ENCODE assay signal across 20 cellular contexts in genomic region chr4:3473943-3474335, GRCh38. TPM values are rescaled to one million over a fixed set of nuclear protein-coding genes. Genes with fewer than 3 reads are reported as not detected.
DNase-seq lines count a peak whose midpoint lies in the region; ATAC-seq, FAIRE-seq and TF ChIP-seq lines count a peak whose summit lies in the region.
"Had no signal": no experiment of that assay in that cellular context is flagged by ENCODE, and none has a peak within 500 bp of the region (broad histone marks: within the 10 kb centered on the region; RNA-seq: fewer than 3 reads in every experiment).

No MANE protein-coding gene starts in this region.

- no peak overlapping the region for H2BK15ac ChIP-seq in H9 (ENCODE audit: low read depth, low read length)

- H3K9me3 Mint-ChIP-seq in H9 (no peaks in the 10 kb centered on the region), mesothelial cell of epicardium (no peaks in the 10 kb centered on the region)
- H3K9me3 Mint-ChIP-seq: CD4-positive, CD25-positive, alpha-beta regulatory T cell; CD8-positive, alpha-beta memory T cell had no signal

- H2AFZ ChIP-seq in osteoblast (ENCODE audit: low read length): no peak overlapping the region
- H2AFZ ChIP-seq in H9 (ENCODE audit: low read length): no peak overlapping the region
- H2AFZ ChIP-seq: GM23248 had no signal

- ATAC-seq in right cardiac atrium (no peak), HG02798 (IDR thresholded peaks at IDR 0.05; ENCODE audit: poor library complexity, unreplicated experiment) (no peak)

- no peaks in the 10 kb centered on the region for H3K4me1 ChIP-seq in right cardiac atrium (ENCODE audit: control insufficient read depth, insufficient read depth, low read length)
- peaks cover 0 to 29% of the 10 kb centered on the region in 2 donors for H3K4me1 ChIP-seq in right atrium auricular region
- H3K4me1 ChIP-seq in kidney (ENCODE audit: control insufficient read depth in 1 of 2, insufficient read depth in 1 of 2, low read depth in 1 of 2, low read length in 2 of 2): peaks cover 0 to 1% of the 10 kb centered on the region in 2 donors
- H3K4me1 ChIP-seq in osteoblast (ENCODE audit: insufficient read depth, low read length): no peaks in the 10 kb centered on the region
- no peaks in the 10 kb centered on the region for H3K4me1 ChIP-seq in H9 (ENCODE audit: insufficient read depth, low read length)
- H3K4me1 ChIP-seq: BE2C had no signal

- no peak overlapping the region for H3K9ac ChIP-seq in kidney (ENCODE audit: low read length in 2 of 2)
- no peak overlapping the region for H3K9ac ChIP-seq in H9 (ENCODE audit: extremely low read depth, insufficient read length, low read length)
- H3K9ac ChIP-seq: GM23248 had no signal

- H4K8ac ChIP-seq in H9 (replicated peaks; ENCODE audit: insufficient read length, low read depth, low read length): no peak overlapping the region

- FAIRE-seq in kidney (lab: Jason Lieb, UNC): no peak
- FAIRE-seq: A204.1, D721Med, G401.6, GM12891, H54 had no signal

- no peak overlapping the region for H4K5ac ChIP-seq in H9 (ENCODE audit: insufficient read length, low read depth, low read length)

- H2BK12ac ChIP-seq in H9 (ENCODE audit: insufficient read length, low read depth, low read length): no peak overlapping the region

- H2AK5ac ChIP-seq in H9 (ENCODE audit: insufficient read length, low read length): no peak overlapping the region

- H3K27ac ChIP-seq in right cardiac atrium (ENCODE audit: low read length): no peak overlapping the region
- H3K27ac ChIP-seq in right atrium auricular region: peak overlapping the region in 1 of 2 donors; percentile 77
- no peak overlapping the region for H3K27ac ChIP-seq in kidney (ENCODE audit: low read depth in 2 of 2, low read length in 2 of 2)
- no peak overlapping the region for H3K27ac ChIP-seq in osteoblast (ENCODE audit: low read depth, low read length)
- no peak overlapping the region for H3K27ac ChIP-seq in H9 (ENCODE audit: insufficient read length, low read depth, low read length)
- H3K27ac ChIP-seq: GM23248 had no signal

- H3K4ac ChIP-seq in H9 (ENCODE audit: low read depth, low read length): no peak overlapping the region

- H2BK120ac ChIP-seq in H9 (ENCODE audit: low read depth, low read length, poor library complexity, severe bottlenecking): no peak overlapping the region

- H3K27me3 ChIP-seq in right cardiac atrium (ENCODE audit: control insufficient read depth, insufficient read depth): no peaks in the 10 kb centered on the region
- H3K27me3 ChIP-seq in right atrium auricular region: no peaks in the 10 kb centered on the region
- H3K27me3 ChIP-seq in osteoblast (ENCODE audit: insufficient read depth, low read length): peaks cover 6% of the 10 kb centered on the region
- H3K27me3 ChIP-seq in H9 (ENCODE audit: insufficient read depth, low read length): peaks cover 3% of the 10 kb centered on the region; the same call in 1 of the 2 replicates
- H3K27me3 ChIP-seq: BE2C had no signal

- peaks cover 2 to 7% of the 10 kb centered on the region in 2 experiments; a peak in 2 of 4 replicates for H3K4me1 Mint-ChIP-seq in H9
- H3K4me1 Mint-ChIP-seq in mesothelial cell of epicardium: no peaks in the 10 kb centered on the region
- H3K4me1 Mint-ChIP-seq: CD4-positive, CD25-positive, alpha-beta regulatory T cell; CD8-positive, alpha-beta memory T cell had no signal

- H3K27ac Mint-ChIP-seq in H9 (no peak overlapping the region), mesothelial cell of epicardium (no peak overlapping the region)
- H3K27ac Mint-ChIP-seq: CD4-positive, CD25-positive, alpha-beta regulatory T cell; CD8-positive, alpha-beta memory T cell had no signal

- no peak overlapping the region for H2BK5ac ChIP-seq in H9 (ENCODE audit: insufficient read length, low read length)

- no peaks in the 10 kb centered on the region for H3K79me1 ChIP-seq in H9 (ENCODE audit: insufficient read depth, low read depth, low read length, poor library complexity, severe bottlenecking)

- no peak overlapping the region; the same call in 1 of the 2 replicates for H3K14ac ChIP-seq in H9 (ENCODE audit: insufficient read depth, low read length)

- H3K36me3 Mint-ChIP-seq in H9 (ENCODE audit: insufficient read depth in 1 of 3, low read depth in 3 of 3) (no peaks in the 10 kb centered on the region), mesothelial cell of epicardium (no peaks in the 10 kb centered on the region)
- H3K36me3 Mint-ChIP-seq: CD4-positive, CD25-positive, alpha-beta regulatory T cell; CD8-positive, alpha-beta memory T cell had no signal

- H3K79me2 ChIP-seq in osteoblast (ENCODE audit: insufficient read depth, low read length) (no peaks in the 10 kb centered on the region), H9 (ENCODE audit: insufficient read depth, low read length) (no peaks in the 10 kb centered on the region)

- peak in 2 of 3 donors; percentile 9 to 27 for DNase-seq in right cardiac atrium
- no peak for DNase-seq in right atrium auricular region (ENCODE audit: low spot score)
- DNase-seq in kidney: peak; percentile 23
- peak; percentile 65 for DNase-seq in osteoblast (ENCODE audit: insufficient read length, low spot score, missing footprints)
- DNase-seq in H9: no peak
- DNase-seq in mesothelial cell of epicardium (ENCODE audit: low spot score in 2 of 2, unreplicated experiment in 2 of 2): no peak
- DNase-seq: ACHN; BE2C; C1 segment of cervical spinal cord; CD4-positive, CD25-positive, alpha-beta regulatory T cell; CD8-positive, alpha-beta memory T cell; COR-L47; GM23248 had no signal

- no peak for TF ChIP-seq CTCF in right atrium auricular region (IDR thresholded peaks at IDR 0.05)
- TF ChIP-seq CTCF in kidney (IDR thresholded peaks at IDR 0.05; ENCODE audit: borderline replicate concordance, extremely low read depth, insufficient read depth): no peak
- no peak for TF ChIP-seq CTCF in osteoblast (IDR thresholded peaks at IDR 0.05; ENCODE audit: extremely low read depth, low read depth, low read length)
- no peak for TF ChIP-seq CTCF in H9 (conservative IDR thresholded peaks at IDR 0.05)
- TF ChIP-seq CTCF in mesothelial cell of epicardium (IDR thresholded peaks at IDR 0.05; ENCODE audit: unreplicated experiment): no peak

- no peak overlapping the region for H3K18ac ChIP-seq in H9 (ENCODE audit: insufficient read length, low read depth, low read length)

- no peak overlapping the region for H3K4me2 ChIP-seq in osteoblast (ENCODE audit: insufficient read depth, low read length)
- no peak overlapping the region for H3K4me2 ChIP-seq in H9 (ENCODE audit: insufficient read depth, insufficient read length, low read length)

- H3K9me3 ChIP-seq in right cardiac atrium (ENCODE audit: control insufficient read depth, low read length) (no peaks in the 10 kb centered on the region), right atrium auricular region (no peaks in the 10 kb centered on the region), kidney (ENCODE audit: control insufficient read depth in 1 of 2, low read length in 2 of 2) (no peaks in the 10 kb centered on the region), osteoblast (ENCODE audit: low read depth, low read length) (no peaks in the 10 kb centered on the region), H9 (ENCODE audit: control insufficient read depth, low read depth, low read length) (no peaks in the 10 kb centered on the region)
- H3K9me3 ChIP-seq: BE2C had no signal

- no peaks in the 10 kb centered on the region for H3K23me2 ChIP-seq in H9 (ENCODE audit: insufficient read length, low read depth, low read length, poor library complexity, severe bottlenecking)

- intact Hi-C loops in right cardiac atrium (cut with DNase I) (no loop called here), kidney (cut with DNase I) (no loop called here)

- 68% methylated on average over 4 of the region's 4 CpGs for WGBS in right cardiac atrium
- no CpG with 5 or more reads among the region's 4 CpGs for WGBS in H9 (ENCODE audit: extremely low coverage, insufficient read length, low lambda C conversion rate)

- H3T11ph ChIP-seq in H9 (ENCODE audit: low read length): no peak overlapping the region

- H4K20me1 ChIP-seq in osteoblast (ENCODE audit: insufficient read depth, low read length) (peaks cover 3% of the 10 kb centered on the region), H9 (ENCODE audit: control insufficient read depth, insufficient read depth, insufficient read length) (no peaks in the 10 kb centered on the region)

- no peak overlapping the region for H3K4me3 Mint-ChIP-seq in H9
- H3K4me3 Mint-ChIP-seq in mesothelial cell of epicardium: no peak overlapping the region
- H3K4me3 Mint-ChIP-seq: CD4-positive, CD25-positive, alpha-beta regulatory T cell; CD8-positive, alpha-beta memory T cell had no signal

- H3K27me3 Mint-ChIP-seq in H9 (ENCODE audit: low read depth): peaks cover 88% of the 10 kb centered on the region
- peaks cover 13% of the 10 kb centered on the region for H3K27me3 Mint-ChIP-seq in mesothelial cell of epicardium (ENCODE audit: low read depth)
- H3K27me3 Mint-ChIP-seq: CD4-positive, CD25-positive, alpha-beta regulatory T cell had no signal

- no peak overlapping the region for H2BK20ac ChIP-seq in H9 (ENCODE audit: low read depth, low read length, poor library complexity, severe bottlenecking)

- H3K23ac ChIP-seq in H9 (ENCODE audit: insufficient read length, low read depth, low read length): no peak overlapping the region

- H4K91ac ChIP-seq in H9 (ENCODE audit: insufficient read length, low read depth, low read length): no peak overlapping the region

- H3K36me3 ChIP-seq in right atrium auricular region (peaks cover 14% of the 10 kb centered on the region), kidney (ENCODE audit: control insufficient read depth in 1 of 2, insufficient read depth in 2 of 2, low read length in 2 of 2) (no peaks in the 10 kb centered on the region), osteoblast (ENCODE audit: insufficient read depth, low read length) (no peaks in the 10 kb centered on the region)
- H3K36me3 ChIP-seq: BE2C had no signal

- H3K4me3 ChIP-seq in right cardiac atrium (ENCODE audit: low read length): no peak overlapping the region
- no peak overlapping the region for H3K4me3 ChIP-seq in right atrium auricular region
- no peak overlapping the region for H3K4me3 ChIP-seq in kidney (ENCODE audit: low read length in 2 of 2)
- H3K4me3 ChIP-seq in osteoblast (ENCODE audit: insufficient read depth, low read length): no peak overlapping the region
- H3K4me3 ChIP-seq: GM23248 had no signal

- no peak overlapping the region for H3K56ac ChIP-seq in H9 (ENCODE audit: insufficient read length, low read depth, low read length)

RNA-seq across cellular contexts. Expression of gene DOK7, which starts 10.8 kb away (rescaled TPM):
- total RNA-seq in right cardiac atrium (10 to 100 TPM; 28.9 to 40.0 (median 34.5) TPM), right atrium auricular region (10 to 100 TPM; 31.0 to 68.9 TPM), kidney (7.0 TPM), osteoblast (not detected in 2 replicates), H9 (2021) (0.26 TPM in 1 of 2 replicates, not detected in the other), mesothelial cell of epicardium (4.0 to 4.8 TPM (median 4.5 TPM) in 3 replicates)
- polyA plus RNA-seq in right cardiac atrium (36.3 TPM), kidney (ENCODE audit: insufficient read depth, low read depth, low replicate concordance) (1.2 TPM)
- total RNA-seq: CD4-positive, CD25-positive, alpha-beta regulatory T cell; CD8-positive, alpha-beta memory T cell; GM23248 had no signal
- polyA plus RNA-seq: CD8-positive, alpha-beta memory T cell; GM23248 had no signal

RNA-seq across cellular contexts. Expression of gene HGFAC, which starts 32.2 kb away (rescaled TPM):
- total RNA-seq in right cardiac atrium (under 1 TPM in 3 of 4 donors, not detected in 1; 0.31 to 0.62 (median 0.31) TPM), right atrium auricular region (not detected), kidney (1.6 TPM), osteoblast (not detected in 2 replicates), H9 (2021) (0.33 and 0.37 TPM in 2 replicates), mesothelial cell of epicardium (1.9 to 2.5 TPM (median 2.0 TPM) in 3 replicates)
- polyA plus RNA-seq in right cardiac atrium (0.14 TPM), kidney (ENCODE audit: insufficient read depth, low read depth, low replicate concordance) (0.86 TPM)
- total RNA-seq: CD4-positive, CD25-positive, alpha-beta regulatory T cell; CD8-positive, alpha-beta memory T cell; GM23248; HT-29 had no signal
- polyA plus RNA-seq: CD8-positive, alpha-beta memory T cell; GM23248 had no signal

RNA-seq across cellular contexts. Expression of gene LRPAP1, which starts 58.3 kb away (rescaled TPM):
- total RNA-seq in right cardiac atrium: 100 to 1,000 TPM; 297 to 325 (median 309) TPM
- 207 TPM for polyA plus RNA-seq in right cardiac atrium
- total RNA-seq in right atrium auricular region: 100 to 1,000 TPM; 256 to 321 TPM
- 204 TPM for total RNA-seq in kidney
- 373 TPM for polyA plus RNA-seq in kidney (ENCODE audit: insufficient read depth, low read depth, low replicate concordance)
- total RNA-seq in osteoblast: 79.3 and 82.9 TPM in 2 replicates
- 84.3 and 85.9 TPM in 2 replicates for total RNA-seq in H9 (2021)
- 116 to 121 TPM (median 118 TPM) in 3 replicates for total RNA-seq in mesothelial cell of epicardium

Comparison
In these comparisons a context has a peak if more than half of its experiments do, and no peak if none do; other contexts are left out.
1. DNase-seq: peak in right cardiac atrium (2 of 3), kidney (single experiment) and osteoblast (single experiment); none in right atrium auricular region (single experiment), H9 (single experiment) and mesothelial cell of epicardium (0 of 2).